In the genomic region with DNA sequence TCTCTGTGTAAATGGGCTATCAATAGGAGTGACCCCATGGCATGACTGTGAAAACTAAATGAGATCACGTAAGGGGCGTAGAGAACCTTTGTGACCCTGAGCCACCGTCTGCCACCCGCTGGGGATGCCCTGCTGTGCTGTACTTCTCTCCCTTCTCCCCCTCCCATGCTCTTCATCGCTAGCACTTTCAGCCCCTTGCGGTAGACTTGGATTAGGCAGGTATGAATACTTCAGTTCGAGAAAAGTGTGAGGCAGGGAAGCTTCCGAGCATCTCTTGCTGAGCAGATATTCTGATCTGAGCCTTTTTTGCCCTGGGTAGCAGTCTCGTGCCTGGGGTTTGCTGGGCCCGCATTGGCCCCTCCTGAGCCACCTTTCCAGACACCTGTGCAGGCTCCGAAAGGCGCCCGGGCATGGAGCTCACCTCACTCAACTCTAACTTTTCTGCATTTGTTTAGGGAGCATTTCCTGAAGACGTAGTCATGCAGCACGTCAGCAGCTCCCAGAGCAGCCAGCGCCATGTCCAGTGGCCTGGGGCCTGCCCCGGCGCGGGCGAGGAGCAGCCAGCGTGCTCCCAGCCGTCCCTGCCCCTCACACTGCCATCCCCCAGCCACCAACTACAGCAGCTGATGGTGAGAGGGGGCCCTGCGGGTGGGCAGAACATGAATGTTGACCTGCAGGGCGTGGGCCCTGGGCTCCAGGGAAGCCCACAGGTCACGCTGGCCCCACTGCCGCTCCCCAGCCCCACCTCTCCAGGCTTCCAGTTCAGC, we compare ENCODE assay signal across 16 cellular contexts.
"Had no signal": no experiment of that assay in that cellular context is flagged by ENCODE, and none has a peak within 500 bp of the region (broad histone marks: within the 10 kb centered on the region; RNA-seq: fewer than 3 reads in every experiment).

No MANE protein-coding gene starts in this region.

- H3K27me3 Mint-ChIP-seq: activated CD4-positive, alpha-beta memory T cell treated with anti-CD3 and anti-CD28 coated beads, Interleukin-2, amount 10 ng/mL, durations not matched to agents 7 days and 5 days; activated CD4-positive, alpha-beta T cell treated with anti-CD3 and anti-CD28 coated beads for 36 hours; stimulated activated naive CD8-positive, alpha-beta T cell treated with anti-CD3 and anti-CD28 coated beads, Interleukin-15, amount 100 ng/mL, for 72 hours had no signal

- H3K27ac ChIP-seq: esophagus muscularis mucosa, ovary, spleen, upper lobe of left lung, WERI-Rb-1 had no signal

- ATAC-seq: activated CD4-positive, alpha-beta T cell treated with anti-CD3 and anti-CD28 coated beads for 36 hours; activated naive CD4-positive, alpha-beta T cell treated with anti-CD3 and anti-CD28 coated beads, Interleukin-2, amount 50 U/mL, for 72 hours; activated T-cell treated with anti-CD3 and anti-CD28 coated beads, Interleukin-2, amount 50 U/mL, for 72 hours; natural killer cell; sciatic nerve had no signal

- H3K9me3 Mint-ChIP-seq: activated CD4-positive, alpha-beta memory T cell treated with anti-CD3 and anti-CD28 coated beads, Interleukin-2, amount 10 ng/mL, durations not matched to agents 7 days and 5 days; activated naive CD4-positive, alpha-beta T cell treated with anti-CD3 and anti-CD28 coated beads, Interleukin-2, amount 50 U/mL, for 72 hours; activated T-cell treated with anti-CD3 and anti-CD28 coated beads, Interleukin-2, amount 50 U/mL, for 72 hours; natural killer cell; stimulated activated naive CD8-positive, alpha-beta T cell treated with anti-CD3 and anti-CD28 coated beads, Interleukin-15, amount 100 ng/mL, for 72 hours had no signal

- H3K4me1 ChIP-seq: esophagus muscularis mucosa, spleen, upper lobe of left lung had no signal

- H3K36me3 ChIP-seq: ovary had no signal

- H3K36me3 Mint-ChIP-seq: activated naive CD4-positive, alpha-beta T cell treated with anti-CD3 and anti-CD28 coated beads, Interleukin-2, amount 50 U/mL, for 72 hours; natural killer cell had no signal

- H3K4me3 Mint-ChIP-seq: activated CD4-positive, alpha-beta memory T cell treated with anti-CD3 and anti-CD28 coated beads, Interleukin-2, amount 10 ng/mL, durations not matched to agents 7 days and 5 days; activated CD4-positive, alpha-beta T cell treated with anti-CD3 and anti-CD28 coated beads for 36 hours; activated T-cell treated with anti-CD3 and anti-CD28 coated beads, Interleukin-2, amount 50 U/mL, for 72 hours; natural killer cell; stimulated activated naive CD8-positive, alpha-beta T cell treated with anti-CD3 and anti-CD28 coated beads, Interleukin-15, amount 100 ng/mL, for 72 hours had no signal

- H3K4me1 Mint-ChIP-seq: activated CD4-positive, alpha-beta memory T cell treated with anti-CD3 and anti-CD28 coated beads, Interleukin-2, amount 10 ng/mL, durations not matched to agents 7 days and 5 days; activated CD4-positive, alpha-beta T cell treated with anti-CD3 and anti-CD28 coated beads for 36 hours; natural killer cell had no signal

- H3K27ac Mint-ChIP-seq: activated CD4-positive, alpha-beta memory T cell treated with anti-CD3 and anti-CD28 coated beads, Interleukin-2, amount 10 ng/mL, durations not matched to agents 7 days and 5 days; activated CD4-positive, alpha-beta T cell treated with anti-CD3 and anti-CD28 coated beads for 36 hours; activated naive CD4-positive, alpha-beta T cell treated with anti-CD3 and anti-CD28 coated beads, Interleukin-2, amount 50 U/mL, for 72 hours; activated T-cell treated with anti-CD3 and anti-CD28 coated beads, Interleukin-2, amount 50 U/mL, for 72 hours; natural killer cell; stimulated activated naive CD8-positive, alpha-beta T cell treated with anti-CD3 and anti-CD28 coated beads, Interleukin-15, amount 100 ng/mL, for 72 hours had no signal

- H3K27me3 ChIP-seq: esophagus muscularis mucosa, ovary, spleen, upper lobe of left lung had no signal

- H3K4me3 ChIP-seq: esophagus muscularis mucosa, ovary, spleen, upper lobe of left lung had no signal

- H3K9me3 ChIP-seq: esophagus muscularis mucosa, ovary, spleen, upper lobe of left lung had no signal

- DNase-seq: activated CD4-positive, alpha-beta memory T cell treated with anti-CD3 and anti-CD28 coated beads, Interleukin-2, amount 10 ng/mL, durations not matched to agents 7 days and 5 days; activated CD4-positive, alpha-beta T cell treated with anti-CD3 and anti-CD28 coated beads for 36 hours; activated gamma-delta T cell; activated T-cell treated with anti-CD3 and anti-CD28 coated beads, Interleukin-2, amount 50 U/mL, for 72 hours; mesendoderm; natural killer cell; ovary; spleen; stimulated activated naive CD8-positive, alpha-beta T cell treated with anti-CD3 and anti-CD28 coated beads, Interleukin-15, amount 100 ng/mL, for 72 hours; T-helper 1 cell; T1000; WERI-Rb-1 had no signal
